Comparison of ENCODE assay signal across 9 cellular contexts in genomic region chr13:46961719-46962118, GRCh38.
DNase-seq lines count a peak whose midpoint lies in the region; ATAC-seq and TF ChIP-seq lines count a peak whose summit lies in the region.
"Had no signal": no experiment of that assay in that cellular context is flagged by ENCODE, and none has a peak within 500 bp of the region (broad histone marks: within the 10 kb centered on the region; RNA-seq: fewer than 3 reads in every experiment).

No MANE protein-coding gene starts in this region.

- H3K9me3 Mint-ChIP-seq in GM23338 = no peaks in the 10 kb centered on the region
- H3K9me3 Mint-ChIP-seq in osteocyte (ENCODE audit: unreplicated experiment) = no peaks in the 10 kb centered on the region

- H3K4me1 ChIP-seq in GM23338 (ENCODE audit: insufficient read depth) = no peaks in the 10 kb centered on the region
- H3K4me1 ChIP-seq: body of pancreas had no signal

- TF ChIP-seq CTCF in choroid plexus epithelial cell (conservative IDR thresholded peaks at IDR 0.05; ENCODE audit: low read depth, low read length) = no peak
- no peak for TF ChIP-seq CTCF in GM23338 (conservative IDR thresholded peaks at IDR 0.05; ENCODE audit: low read depth in 2 of 2)
- no peak for TF ChIP-seq CTCF in osteocyte (IDR thresholded peaks at IDR 0.05)

- DNase-seq in GM04504 (ENCODE audit: low read depth) (peak; percentile 66), choroid plexus epithelial cell (ENCODE audit: low read depth) (peak; percentile 89), GM23338 (ENCODE audit: low spot score) (no peak), HK-2 (ENCODE audit: unreplicated experiment) (no peak), osteocyte (ENCODE audit: extremely low spot score, unreplicated experiment) (no peak)
- no peak for DNase-seq in activated CD4-positive, alpha-beta T cell treated with anti-CD3 and anti-CD28 coated beads, Interleukin-2, amount 50 U/mL, for 1 hour

- H4K20me1 ChIP-seq in GM23338 (replicated peaks; ENCODE audit: insufficient read depth) = no peaks in the 10 kb centered on the region

- no peaks in the 10 kb centered on the region for H3K27me3 ChIP-seq in GM23338 (ENCODE audit: insufficient read depth)
- H3K27me3 ChIP-seq: body of pancreas had no signal

- H3K4me2 ChIP-seq in GM23338 = no peak overlapping the region

- H3K4me1 Mint-ChIP-seq in GM23338 (no peaks in the 10 kb centered on the region), osteocyte (ENCODE audit: unreplicated experiment) (no peaks in the 10 kb centered on the region)

- no peaks in the 10 kb centered on the region for H3F3A ChIP-seq in GM23338 (replicated peaks; ENCODE audit: low read depth)

- H3K4me3 ChIP-seq in choroid plexus epithelial cell (ENCODE audit: low read depth, low read length) (no peak overlapping the region), GM23338 (no peak overlapping the region)
- H3K4me3 ChIP-seq: body of pancreas had no signal

- no peak overlapping the region for H2AFZ ChIP-seq in GM23338

- H3K36me3 Mint-ChIP-seq in GM23338 (ENCODE audit: low read depth) = no peaks in the 10 kb centered on the region; the same call in 2 of the 3 replicates
- no peaks in the 10 kb centered on the region for H3K36me3 Mint-ChIP-seq in osteocyte (ENCODE audit: unreplicated experiment)

- H3K79me2 ChIP-seq in GM23338 (replicated peaks; ENCODE audit: insufficient read depth) = no peaks in the 10 kb centered on the region

- no peak overlapping the region for H3K27ac ChIP-seq in GM23338 (ENCODE audit: low read depth)
- H3K27ac ChIP-seq: body of pancreas had no signal

- H3K9me2 ChIP-seq in GM23338 (ENCODE audit: insufficient read depth) = peaks cover 20% of the 10 kb centered on the region

- H3K4me3 Mint-ChIP-seq in GM23338 (no peak overlapping the region), osteocyte (ENCODE audit: unreplicated experiment) (no peak overlapping the region)

- H3K27ac Mint-ChIP-seq in GM23338 = no peak overlapping the region
- no peak overlapping the region for H3K27ac Mint-ChIP-seq in osteocyte (ENCODE audit: unreplicated experiment)

- no peaks in the 10 kb centered on the region for H3K36me3 ChIP-seq in GM23338 (ENCODE audit: insufficient read depth)

- ATAC-seq in GM21447 (IDR thresholded peaks at IDR 0.05; ENCODE audit: unreplicated experiment) = peak; percentile 100
- peak; percentile 98 for ATAC-seq in HG03558 (IDR thresholded peaks at IDR 0.05; ENCODE audit: extremely low read depth, unreplicated experiment)
- no peak for ATAC-seq in GM23338
- ATAC-seq: body of pancreas had no signal

- peaks cover 2% of the 10 kb centered on the region for H3K27me3 Mint-ChIP-seq in GM23338 (ENCODE audit: insufficient read depth, low read depth, poor library complexity)
- H3K27me3 Mint-ChIP-seq in osteocyte (ENCODE audit: unreplicated experiment) = peaks cover 5% of the 10 kb centered on the region

TF ChIP-seq in GM23338, 12 proteins besides CTCF, POLR2A, EP300 and RAD21:
- TF ChIP-seq STAT1 (IDR thresholded peaks at IDR 0.05; ENCODE audit: unreplicated experiment) = no peak
- no peak for TF ChIP-seq REST (IDR thresholded peaks at IDR 0.05; ENCODE audit: unreplicated experiment)
- TF ChIP-seq CREB1 (CRISPR knock-in tag; IDR thresholded peaks at IDR 0.05; ENCODE audit: low read depth) = no peak
- TF ChIP-seq ZNF331 (CRISPR knock-in tag; IDR thresholded peaks at IDR 0.05; ENCODE audit: low read depth) = no peak

Comparison
In these comparisons a context has a peak if more than half of its experiments do, and no peak if none do; other contexts are left out.
1. DNase-seq: peak in GM04504 (single experiment) and choroid plexus epithelial cell (single experiment); none in activated CD4-positive, alpha-beta T cell treated with anti-CD3 and anti-CD28 coated beads, Interleukin-2, amount 50 U/mL, for 1 hour (single experiment), GM23338 (single experiment), HK-2 (single experiment) and osteocyte (single experiment).